1 cellular context compared by ENCODE assay signal in genomic region chr7:140744005-140744404, GRCh38.
TF ChIP-seq lines count a peak whose summit lies in the region.

No MANE protein-coding gene starts in this region.

TF ChIP-seq in HepG2, 621 proteins besides CTCF, POLR2A, EP300 and RAD21 (continued from another document and continues in another):
- TF ChIP-seq REST (IDR thresholded peaks at IDR 0.05; ENCODE audit: borderline replicate concordance in 1 of 2, low read depth in 1 of 2, low read length in 2 of 2) (no peak), SP4 (CRISPR knock-in tag; IDR thresholded peaks at IDR 0.05) (no peak), EZH2 (conservative IDR thresholded peaks at IDR 0.05; ENCODE audit: low read depth, low read length) (no peak), SKI (IDR thresholded peaks at IDR 0.05; ENCODE audit: partially characterized antibody) (no peak), FLYWCH1 (CRISPR knock-in tag; IDR thresholded peaks at IDR 0.05) (no peak), ZNF766 (CRISPR knock-in tag; IDR thresholded peaks at IDR 0.05; ENCODE audit: borderline replicate concordance) (0 out of 2 replicates have a peak, but pooled peaks have one; percentile 33), ZNF549 (CRISPR knock-in tag; IDR thresholded peaks at IDR 0.05) (no peak), PCBP2 (optimal IDR thresholded peaks at IDR 0.05; ENCODE audit: low read depth, low read length, poor library complexity, severe bottlenecking) (no peak), ZNF362 (CRISPR knock-in tag; IDR thresholded peaks at IDR 0.05; ENCODE audit: borderline replicate concordance) (no peak), TEAD3 (CRISPR knock-in tag; optimal IDR thresholded peaks at IDR 0.05; ENCODE audit: borderline replicate concordance) (no peak), ZNF800 (CRISPR knock-in tag; IDR thresholded peaks at IDR 0.05) (no peak; the same call in 1 of the 2 replicates), RELA (CRISPR knock-in tag; IDR thresholded peaks at IDR 0.05) (no peak), BRD4 (CRISPR knock-in tag; IDR thresholded peaks at IDR 0.05) (no peak), ZNF432 (CRISPR knock-in tag; IDR thresholded peaks at IDR 0.05; ENCODE audit: borderline replicate concordance) (no peak), HOXA9 (CRISPR knock-in tag; IDR thresholded peaks at IDR 0.05; ENCODE audit: borderline replicate concordance) (0 out of 2 replicates have a peak, but pooled peaks have one; percentile 57), MAZ (IDR thresholded peaks at IDR 0.05; ENCODE audit: borderline replicate concordance, low read depth, low read length) (no peak), MAZ (CRISPR knock-in tag; IDR thresholded peaks at IDR 0.05; ENCODE audit: low read depth) (no peak), SRY (CRISPR knock-in tag; IDR thresholded peaks at IDR 0.05) (no peak), ZNF12 (CRISPR knock-in tag; IDR thresholded peaks at IDR 0.05) (no peak), ZNF513 (CRISPR knock-in tag; conservative IDR thresholded peaks at IDR 0.05) (no peak), YEATS4 (CRISPR knock-in tag; IDR thresholded peaks at IDR 0.05; ENCODE audit: borderline replicate concordance) (no peak), ZNF562 (CRISPR knock-in tag; IDR thresholded peaks at IDR 0.05; ENCODE audit: borderline replicate concordance) (no peak), RORA (CRISPR knock-in tag; IDR thresholded peaks at IDR 0.05) (no peak), PBX2 (CRISPR knock-in tag; IDR thresholded peaks at IDR 0.05) (no peak), ZNF7 (CRISPR knock-in tag; IDR thresholded peaks at IDR 0.05) (no peak), ZNF224 (CRISPR knock-in tag; IDR thresholded peaks at IDR 0.05) (no peak), ATM (IDR thresholded peaks at IDR 0.05; ENCODE audit: borderline replicate concordance) (no peak), ZMYM4 (CRISPR knock-in tag; IDR thresholded peaks at IDR 0.05) (peak; percentile 93), JUNB (CRISPR knock-in tag; IDR thresholded peaks at IDR 0.05; ENCODE audit: borderline replicate concordance) (no peak), FOXK1 (CRISPR knock-in tag; IDR thresholded peaks at IDR 0.05; ENCODE audit: borderline replicate concordance, low read depth) (no peak), EED (CRISPR knock-in tag; IDR thresholded peaks at IDR 0.05) (no peak), ZFAT (CRISPR knock-in tag; conservative IDR thresholded peaks at IDR 0.05) (no peak), ZNF337 (CRISPR knock-in tag; IDR thresholded peaks at IDR 0.05; ENCODE audit: borderline replicate concordance, low read depth) (no peak), ZNF431 (CRISPR knock-in tag; IDR thresholded peaks at IDR 0.05; ENCODE audit: borderline replicate concordance, low read depth) (peak; percentile 48; the same call in 1 of the 2 replicates), NR0B2 (CRISPR knock-in tag; IDR thresholded peaks at IDR 0.05) (no peak), REL (CRISPR knock-in tag; conservative IDR thresholded peaks at IDR 0.05) (no peak), ZNF329 (CRISPR knock-in tag; IDR thresholded peaks at IDR 0.05; ENCODE audit: low read depth) (no peak), CREM (IDR thresholded peaks at IDR 0.05) (no peak; the same call in 1 of the 2 replicates), CREM (CRISPR knock-in tag; IDR thresholded peaks at IDR 0.05) (no peak), FOXO1 (CRISPR knock-in tag; IDR thresholded peaks at IDR 0.05) (peak; percentile 65; the same call in 1 of the 2 replicates), XBP1 (CRISPR knock-in tag; IDR thresholded peaks at IDR 0.05) (no peak), ARID2 (CRISPR knock-in tag; IDR thresholded peaks at IDR 0.05; ENCODE audit: borderline replicate concordance) (no peak), NCOA5 (CRISPR knock-in tag; IDR thresholded peaks at IDR 0.05) (no peak), RCOR2 (CRISPR knock-in tag; IDR thresholded peaks at IDR 0.05) (no peak; the same call in 1 of the 2 replicates), NPAS2 (CRISPR knock-in tag; IDR thresholded peaks at IDR 0.05; ENCODE audit: borderline replicate concordance) (no peak), POGK (CRISPR knock-in tag; conservative IDR thresholded peaks at IDR 0.05) (no peak), IRX3 (CRISPR knock-in tag; IDR thresholded peaks at IDR 0.05; ENCODE audit: borderline replicate concordance, low read depth) (no peak), RAD51 (IDR thresholded peaks at IDR 0.05; ENCODE audit: borderline replicate concordance) (no peak), TEAD2 (CRISPR knock-in tag; IDR thresholded peaks at IDR 0.05) (no peak)
- TF ChIP-seq, protein P1, sequence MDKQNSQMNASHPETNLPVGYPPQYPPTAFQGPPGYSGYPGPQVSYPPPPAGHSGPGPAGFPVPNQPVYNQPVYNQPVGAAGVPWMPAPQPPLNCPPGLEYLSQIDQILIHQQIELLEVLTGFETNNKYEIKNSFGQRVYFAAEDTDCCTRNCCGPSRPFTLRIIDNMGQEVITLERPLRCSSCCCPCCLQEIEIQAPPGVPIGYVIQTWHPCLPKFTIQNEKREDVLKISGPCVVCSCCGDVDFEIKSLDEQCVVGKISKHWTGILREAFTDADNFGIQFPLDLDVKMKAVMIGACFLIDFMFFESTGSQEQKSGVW (CRISPR knock-in tag; IDR thresholded peaks at IDR 0.05; ENCODE audit: borderline replicate concordance) = no peak
- TF ChIP-seq, protein P2, sequence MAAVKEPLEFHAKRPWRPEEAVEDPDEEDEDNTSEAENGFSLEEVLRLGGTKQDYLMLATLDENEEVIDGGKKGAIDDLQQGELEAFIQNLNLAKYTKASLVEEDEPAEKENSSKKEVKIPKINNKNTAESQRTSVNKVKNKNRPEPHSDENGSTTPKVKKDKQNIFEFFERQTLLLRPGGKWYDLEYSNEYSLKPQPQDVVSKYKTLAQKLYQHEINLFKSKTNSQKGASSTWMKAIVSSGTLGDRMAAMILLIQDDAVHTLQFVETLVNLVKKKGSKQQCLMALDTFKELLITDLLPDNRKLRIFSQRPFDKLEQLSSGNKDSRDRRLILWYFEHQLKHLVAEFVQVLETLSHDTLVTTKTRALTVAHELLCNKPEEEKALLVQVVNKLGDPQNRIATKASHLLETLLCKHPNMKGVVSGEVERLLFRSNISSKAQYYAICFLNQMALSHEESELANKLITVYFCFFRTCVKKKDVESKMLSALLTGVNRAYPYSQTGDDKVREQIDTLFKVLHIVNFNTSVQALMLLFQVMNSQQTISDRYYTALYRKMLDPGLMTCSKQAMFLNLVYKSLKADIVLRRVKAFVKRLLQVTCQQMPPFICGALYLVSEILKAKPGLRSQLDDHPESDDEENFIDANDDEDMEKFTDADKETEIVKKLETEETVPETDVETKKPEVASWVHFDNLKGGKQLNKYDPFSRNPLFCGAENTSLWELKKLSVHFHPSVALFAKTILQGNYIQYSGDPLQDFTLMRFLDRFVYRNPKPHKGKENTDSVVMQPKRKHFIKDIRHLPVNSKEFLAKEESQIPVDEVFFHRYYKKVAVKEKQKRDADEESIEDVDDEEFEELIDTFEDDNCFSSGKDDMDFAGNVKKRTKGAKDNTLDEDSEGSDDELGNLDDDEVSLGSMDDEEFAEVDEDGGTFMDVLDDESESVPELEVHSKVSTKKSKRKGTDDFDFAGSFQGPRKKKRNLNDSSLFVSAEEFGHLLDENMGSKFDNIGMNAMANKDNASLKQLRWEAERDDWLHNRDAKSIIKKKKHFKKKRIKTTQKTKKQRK (IDR thresholded peaks at IDR 0.05; ENCODE audit: low read length) = no peak
- TF ChIP-seq, protein P3, sequence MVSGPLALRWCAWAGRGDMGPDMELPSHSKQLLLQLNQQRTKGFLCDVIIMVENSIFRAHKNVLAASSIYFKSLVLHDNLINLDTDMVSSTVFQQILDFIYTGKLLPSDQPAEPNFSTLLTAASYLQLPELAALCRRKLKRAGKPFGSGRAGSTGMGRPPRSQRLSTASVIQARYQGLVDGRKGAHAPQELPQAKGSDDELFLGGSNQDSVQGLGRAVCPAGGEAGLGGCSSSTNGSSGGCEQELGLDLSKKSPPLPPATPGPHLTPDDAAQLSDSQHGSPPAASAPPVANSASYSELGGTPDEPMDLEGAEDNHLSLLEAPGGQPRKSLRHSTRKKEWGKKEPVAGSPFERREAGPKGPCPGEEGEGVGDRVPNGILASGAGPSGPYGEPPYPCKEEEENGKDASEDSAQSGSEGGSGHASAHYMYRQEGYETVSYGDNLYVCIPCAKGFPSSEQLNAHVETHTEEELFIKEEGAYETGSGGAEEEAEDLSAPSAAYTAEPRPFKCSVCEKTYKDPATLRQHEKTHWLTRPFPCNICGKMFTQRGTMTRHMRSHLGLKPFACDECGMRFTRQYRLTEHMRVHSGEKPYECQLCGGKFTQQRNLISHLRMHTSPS (CRISPR knock-in tag; IDR thresholded peaks at IDR 0.05; ENCODE audit: low read depth) = no peak
